Comparison of ENCODE assay signal across 1 cellular context in genomic region chr1:156054500-156055342, GRCh38.
A peak's percentile ranks its signal among the peaks of the same experiment; 100 is the strongest.
TF ChIP-seq lines count a peak whose summit lies in the region.

TSS of gene LAMTOR2 (plus strand) at chr1:156054782. CDS start at chr1:156054890, 108 bp downstream.

TF ChIP-seq in HepG2, 621 proteins besides CTCF, POLR2A, EP300 and RAD21 (continued from another document and continues in another):
- TF ChIP-seq, protein P1, sequence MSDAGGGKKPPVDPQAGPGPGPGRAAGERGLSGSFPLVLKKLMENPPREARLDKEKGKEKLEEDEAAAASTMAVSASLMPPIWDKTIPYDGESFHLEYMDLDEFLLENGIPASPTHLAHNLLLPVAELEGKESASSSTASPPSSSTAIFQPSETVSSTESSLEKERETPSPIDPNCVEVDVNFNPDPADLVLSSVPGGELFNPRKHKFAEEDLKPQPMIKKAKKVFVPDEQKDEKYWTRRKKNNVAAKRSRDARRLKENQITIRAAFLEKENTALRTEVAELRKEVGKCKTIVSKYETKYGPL (CRISPR knock-in tag; IDR thresholded peaks at IDR 0.05) = no peak
- TF ChIP-seq KDM6A (CRISPR knock-in tag; IDR thresholded peaks at IDR 0.05; ENCODE audit: low read depth) (no peak), KDM4B (CRISPR knock-in tag; IDR thresholded peaks at IDR 0.05) (peak; percentile 85; the same call in 1 of the 2 replicates), HNRNPUL1 (IDR thresholded peaks at IDR 0.05; ENCODE audit: low read depth, low read length) (no peak), FOSL2 (CRISPR knock-in tag; IDR thresholded peaks at IDR 0.05) (peak; percentile 54), ZNF136 (CRISPR knock-in tag; IDR thresholded peaks at IDR 0.05; ENCODE audit: low read depth) (no peak), GABPB1 (CRISPR knock-in tag; IDR thresholded peaks at IDR 0.05) (peak; percentile 95), TCF7 (IDR thresholded peaks at IDR 0.05; ENCODE audit: low read depth) (peak; percentile 19; the same call in 1 of the 2 replicates), GATA4 (IDR thresholded peaks at IDR 0.05; ENCODE audit: borderline replicate concordance, low read depth) (0 out of 2 replicates have a peak, but pooled peaks have one; percentile 23), HIVEP1 (CRISPR knock-in tag; IDR thresholded peaks at IDR 0.05) (no peak; the same call in 1 of the 2 replicates), ZNF329 (CRISPR knock-in tag; IDR thresholded peaks at IDR 0.05; ENCODE audit: low read depth) (no peak), RBFOX2 (IDR thresholded peaks at IDR 0.05; ENCODE audit: low read depth, low read length) (peak; percentile 77), PHF21A (CRISPR knock-in tag; IDR thresholded peaks at IDR 0.05) (peak; percentile 58; the same call in 1 of the 2 replicates), ZNF773 (CRISPR knock-in tag; IDR thresholded peaks at IDR 0.05; ENCODE audit: borderline replicate concordance) (peak; percentile 14; the same call in 1 of the 2 replicates), SIX4 (CRISPR knock-in tag; IDR thresholded peaks at IDR 0.05) (peak; percentile 56; the same call in 1 of the 2 replicates), CREB1 (IDR thresholded peaks at IDR 0.05) (peak; percentile 51; the same call in 1 of the 2 replicates), CREB1 (CRISPR knock-in tag; IDR thresholded peaks at IDR 0.05) (peak; percentile 93), ATF4 (CRISPR knock-in tag; IDR thresholded peaks at IDR 0.05) (peak in 1 of 2 experiments; percentile 58; a peak in 1 of 4 replicates), EEA1 (CRISPR knock-in tag; IDR thresholded peaks at IDR 0.05; ENCODE audit: borderline replicate concordance) (no peak), ZNF501 (CRISPR knock-in tag; IDR thresholded peaks at IDR 0.05) (peak; percentile 89), ZFP82 (CRISPR knock-in tag; IDR thresholded peaks at IDR 0.05; ENCODE audit: borderline replicate concordance) (no peak), ZNF552 (CRISPR knock-in tag; IDR thresholded peaks at IDR 0.05; ENCODE audit: borderline replicate concordance) (peak; percentile 76), ZNF598 (CRISPR knock-in tag; IDR thresholded peaks at IDR 0.05; ENCODE audit: borderline replicate concordance) (no peak), KLF9 (CRISPR knock-in tag; IDR thresholded peaks at IDR 0.05; ENCODE audit: low read depth) (no peak), NKX3-1 (CRISPR knock-in tag; IDR thresholded peaks at IDR 0.05) (no peak), ZNF274 (CRISPR knock-in tag; IDR thresholded peaks at IDR 0.05) (peak; percentile 54; the same call in 1 of the 2 replicates), ZNF891 (CRISPR knock-in tag; IDR thresholded peaks at IDR 0.05) (no peak), NR2C2 (CRISPR knock-in tag; IDR thresholded peaks at IDR 0.05; ENCODE audit: borderline replicate concordance) (peak; percentile 90), ERF (CRISPR knock-in tag; IDR thresholded peaks at IDR 0.05) (no peak), ZNF740 (CRISPR knock-in tag; IDR thresholded peaks at IDR 0.05) (peak; percentile 18; the same call in 1 of the 2 replicates), ELF4 (CRISPR knock-in tag; IDR thresholded peaks at IDR 0.05; ENCODE audit: borderline replicate concordance) (peak; percentile 95), TAF1 (CRISPR knock-in tag; IDR thresholded peaks at IDR 0.05) (peak; percentile 78; the same call in 1 of the 2 replicates), ZNF17 (CRISPR knock-in tag; IDR thresholded peaks at IDR 0.05) (no peak), ZNF124 (CRISPR knock-in tag; IDR thresholded peaks at IDR 0.05) (peak; percentile 69; the same call in 1 of the 2 replicates), MZF1 (CRISPR knock-in tag; IDR thresholded peaks at IDR 0.05; ENCODE audit: borderline replicate concordance) (peak; percentile 23; the same call in 1 of the 2 replicates), HNF4A (CRISPR knock-in tag; IDR thresholded peaks at IDR 0.05) (0 out of 2 replicates have a peak, but pooled peaks have one; percentile 12), XBP1 (CRISPR knock-in tag; IDR thresholded peaks at IDR 0.05) (no peak), KLF13 (CRISPR knock-in tag; IDR thresholded peaks at IDR 0.05) (no peak), YY1 (IDR thresholded peaks at IDR 0.05; ENCODE audit: insufficient read depth, insufficient replicate concordance, low read depth, low read length) (peak; percentile 80), SP5 (CRISPR knock-in tag; IDR thresholded peaks at IDR 0.05; ENCODE audit: borderline replicate concordance, low read depth) (peak; percentile 21; the same call in 1 of the 2 replicates), IRF9 (CRISPR knock-in tag; IDR thresholded peaks at IDR 0.05; ENCODE audit: borderline replicate concordance) (0 out of 2 replicates have a peak, but pooled peaks have one; percentile 41), SCMH1 (CRISPR knock-in tag; IDR thresholded peaks at IDR 0.05; ENCODE audit: borderline replicate concordance) (no peak), ZUFSP (CRISPR knock-in tag; IDR thresholded peaks at IDR 0.05; ENCODE audit: borderline replicate concordance) (no peak), KDM5A (IDR thresholded peaks at IDR 0.05; ENCODE audit: borderline replicate concordance, low read length) (no peak; the same call in 1 of the 2 replicates), MBD4 (IDR thresholded peaks at IDR 0.05; ENCODE audit: borderline replicate concordance, low read length) (no peak), NFE2L1 (CRISPR knock-in tag; IDR thresholded peaks at IDR 0.05; ENCODE audit: borderline replicate concordance) (no peak), ZNF766 (CRISPR knock-in tag; IDR thresholded peaks at IDR 0.05; ENCODE audit: borderline replicate concordance) (no peak; the same call in 1 of the 2 replicates), ETV5 (CRISPR knock-in tag; IDR thresholded peaks at IDR 0.05; ENCODE audit: borderline replicate concordance) (peak; percentile 59), SOX6 (IDR thresholded peaks at IDR 0.05) (no peak), SOX6 (CRISPR knock-in tag; IDR thresholded peaks at IDR 0.05) (peak; percentile 74), ZSCAN21 (CRISPR knock-in tag; IDR thresholded peaks at IDR 0.05; ENCODE audit: borderline replicate concordance) (no peak; the same call in 1 of the 2 replicates), PBX2 (CRISPR knock-in tag; IDR thresholded peaks at IDR 0.05) (no peak), SAP130 (CRISPR knock-in tag; IDR thresholded peaks at IDR 0.05; ENCODE audit: low read depth) (peak; percentile 91), MIXL1 (CRISPR knock-in tag; IDR thresholded peaks at IDR 0.05) (no peak), PRMT3 (CRISPR knock-in tag; IDR thresholded peaks at IDR 0.05; ENCODE audit: borderline replicate concordance, low read depth) (no peak), MIER2 (CRISPR knock-in tag; IDR thresholded peaks at IDR 0.05) (no peak), IKZF1 (IDR thresholded peaks at IDR 0.05) (no peak)
- TF ChIP-seq, protein P2, sequence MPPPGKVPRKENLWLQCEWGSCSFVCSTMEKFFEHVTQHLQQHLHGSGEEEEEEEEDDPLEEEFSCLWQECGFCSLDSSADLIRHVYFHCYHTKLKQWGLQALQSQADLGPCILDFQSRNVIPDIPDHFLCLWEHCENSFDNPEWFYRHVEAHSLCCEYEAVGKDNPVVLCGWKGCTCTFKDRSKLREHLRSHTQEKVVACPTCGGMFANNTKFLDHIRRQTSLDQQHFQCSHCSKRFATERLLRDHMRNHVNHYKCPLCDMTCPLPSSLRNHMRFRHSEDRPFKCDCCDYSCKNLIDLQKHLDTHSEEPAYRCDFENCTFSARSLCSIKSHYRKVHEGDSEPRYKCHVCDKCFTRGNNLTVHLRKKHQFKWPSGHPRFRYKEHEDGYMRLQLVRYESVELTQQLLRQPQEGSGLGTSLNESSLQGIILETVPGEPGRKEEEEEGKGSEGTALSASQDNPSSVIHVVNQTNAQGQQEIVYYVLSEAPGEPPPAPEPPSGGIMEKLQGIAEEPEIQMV (CRISPR knock-in tag; IDR thresholded peaks at IDR 0.05; ENCODE audit: low read depth) = no peak
- TF ChIP-seq, protein P3, sequence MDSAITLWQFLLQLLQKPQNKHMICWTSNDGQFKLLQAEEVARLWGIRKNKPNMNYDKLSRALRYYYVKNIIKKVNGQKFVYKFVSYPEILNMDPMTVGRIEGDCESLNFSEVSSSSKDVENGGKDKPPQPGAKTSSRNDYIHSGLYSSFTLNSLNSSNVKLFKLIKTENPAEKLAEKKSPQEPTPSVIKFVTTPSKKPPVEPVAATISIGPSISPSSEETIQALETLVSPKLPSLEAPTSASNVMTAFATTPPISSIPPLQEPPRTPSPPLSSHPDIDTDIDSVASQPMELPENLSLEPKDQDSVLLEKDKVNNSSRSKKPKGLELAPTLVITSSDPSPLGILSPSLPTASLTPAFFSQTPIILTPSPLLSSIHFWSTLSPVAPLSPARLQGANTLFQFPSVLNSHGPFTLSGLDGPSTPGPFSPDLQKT (CRISPR knock-in tag; IDR thresholded peaks at IDR 0.05; ENCODE audit: borderline replicate concordance) = no peak
- TF ChIP-seq, protein P4, sequence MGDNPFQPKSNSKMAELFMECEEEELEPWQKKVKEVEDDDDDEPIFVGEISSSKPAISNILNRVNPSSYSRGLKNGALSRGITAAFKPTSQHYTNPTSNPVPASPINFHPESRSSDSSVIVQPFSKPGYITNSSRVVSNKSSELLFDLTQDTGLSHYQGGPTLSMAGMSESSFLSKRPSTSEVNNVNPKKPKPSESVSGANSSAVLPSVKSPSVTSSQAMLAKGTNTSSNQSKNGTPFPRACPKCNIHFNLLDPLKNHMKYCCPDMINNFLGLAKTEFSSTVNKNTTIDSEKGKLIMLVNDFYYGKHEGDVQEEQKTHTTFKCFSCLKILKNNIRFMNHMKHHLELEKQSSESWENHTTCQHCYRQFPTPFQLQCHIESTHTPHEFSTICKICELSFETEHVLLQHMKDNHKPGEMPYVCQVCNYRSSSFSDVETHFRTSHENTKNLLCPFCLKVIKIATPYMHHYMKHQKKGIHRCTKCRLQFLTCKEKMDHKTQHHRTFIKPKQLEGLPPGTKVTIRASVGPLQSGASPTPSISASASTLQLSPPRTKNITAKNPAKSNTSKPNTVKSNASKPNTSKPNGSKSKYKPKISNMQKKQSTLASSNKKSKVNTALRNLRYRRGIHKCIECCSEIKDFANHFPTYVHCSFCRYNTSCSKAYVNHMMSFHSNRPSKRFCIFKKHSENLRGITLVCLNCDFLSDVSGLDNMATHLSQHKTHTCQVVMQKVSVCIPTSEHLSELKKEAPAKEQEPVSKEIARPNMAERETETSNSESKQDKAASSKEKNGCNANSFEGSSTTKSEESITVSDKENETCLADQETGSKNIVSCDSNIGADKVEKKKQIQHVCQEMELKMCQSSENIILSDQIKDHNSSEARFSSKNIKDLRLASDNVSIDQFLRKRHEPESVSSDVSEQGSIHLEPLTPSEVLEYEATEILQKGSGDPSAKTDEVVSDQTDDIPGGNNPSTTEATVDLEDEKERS (CRISPR knock-in tag; IDR thresholded peaks at IDR 0.05) = peak; percentile 9; the same call in 1 of the 2 replicates
- TF ChIP-seq, protein P5, sequence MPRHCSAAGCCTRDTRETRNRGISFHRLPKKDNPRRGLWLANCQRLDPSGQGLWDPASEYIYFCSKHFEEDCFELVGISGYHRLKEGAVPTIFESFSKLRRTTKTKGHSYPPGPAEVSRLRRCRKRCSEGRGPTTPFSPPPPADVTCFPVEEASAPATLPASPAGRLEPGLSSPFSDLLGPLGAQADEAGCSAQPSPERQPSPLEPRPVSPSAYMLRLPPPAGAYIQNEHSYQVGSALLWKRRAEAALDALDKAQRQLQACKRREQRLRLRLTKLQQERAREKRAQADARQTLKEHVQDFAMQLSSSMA (CRISPR knock-in tag; IDR thresholded peaks at IDR 0.05) = no peak
- TF ChIP-seq, protein P6, sequence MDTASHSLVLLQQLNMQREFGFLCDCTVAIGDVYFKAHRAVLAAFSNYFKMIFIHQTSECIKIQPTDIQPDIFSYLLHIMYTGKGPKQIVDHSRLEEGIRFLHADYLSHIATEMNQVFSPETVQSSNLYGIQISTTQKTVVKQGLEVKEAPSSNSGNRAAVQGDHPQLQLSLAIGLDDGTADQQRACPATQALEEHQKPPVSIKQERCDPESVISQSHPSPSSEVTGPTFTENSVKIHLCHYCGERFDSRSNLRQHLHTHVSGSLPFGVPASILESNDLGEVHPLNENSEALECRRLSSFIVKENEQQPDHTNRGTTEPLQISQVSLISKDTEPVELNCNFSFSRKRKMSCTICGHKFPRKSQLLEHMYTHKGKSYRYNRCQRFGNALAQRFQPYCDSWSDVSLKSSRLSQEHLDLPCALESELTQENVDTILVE (CRISPR knock-in tag; IDR thresholded peaks at IDR 0.05) = peak; percentile 83
